ENCODE assay signal across 7 cellular contexts in genomic region chr3:13021141-13021933, GRCh38. TPM values are rescaled to one million over a fixed set of nuclear protein-coding genes. Genes with fewer than 3 reads are reported as not detected.
A peak's percentile ranks its signal among the peaks of the same experiment; 100 is the strongest.
DNase-seq lines count a peak whose midpoint lies in the region; ATAC-seq, FAIRE-seq and TF ChIP-seq lines count a peak whose summit lies in the region.

No MANE protein-coding gene starts in this region.

- peaks cover 5% of the 10 kb centered on the region for H3K36me3 Mint-ChIP-seq in stimulated activated effector memory CD8-positive, alpha-beta T cell treated with anti-CD3 and anti-CD28 coated beads, Interleukin-12 subunit alpha, Interleukin-12 subunit beta, amount 100 ng/mL, for 72 hours

- H2AFZ ChIP-seq in endothelial cell of umbilical vein (ENCODE audit: low read depth, low read length), result no peak overlapping the region

- H3K4me3 Mint-ChIP-seq in stimulated activated effector memory CD8-positive, alpha-beta T cell treated with anti-CD3 and anti-CD28 coated beads, Interleukin-12 subunit alpha, Interleukin-12 subunit beta, amount 100 ng/mL, for 72 hours, result peak overlapping the region; percentile 50

- H3K36me3 ChIP-seq in endothelial cell of umbilical vein (ENCODE audit: control insufficient read depth in 2 of 2, extremely low read depth in 1 of 2, insufficient read depth in 2 of 2, low read length in 2 of 2), result no peaks in the 10 kb centered on the region

- POLR2A ChIA-PET in endothelial cell of umbilical vein (lab: Charles Lee), result no interaction called here

- no peak for TF ChIP-seq POLR2A in endothelial cell of umbilical vein (IDR thresholded peaks at IDR 0.05; ENCODE audit: low read depth, low read length)

- no peak overlapping the region for H3K27ac ChIP-seq in endothelial cell of umbilical vein (ENCODE audit: insufficient read depth, low read depth, low read length)

- dilution Hi-C loops in endothelial cell of umbilical vein (cut with MboI; ENCODE audit: extremely low pct_ligation_motif_present, low sequenced_read_pairs), result no loop called here

- H3K27ac Mint-ChIP-seq in stimulated activated effector memory CD8-positive, alpha-beta T cell treated with anti-CD3 and anti-CD28 coated beads, Interleukin-12 subunit alpha, Interleukin-12 subunit beta, amount 100 ng/mL, for 72 hours, result peak overlapping the region; percentile 29

- peaks cover 42% of the 10 kb centered on the region for H3K4me1 Mint-ChIP-seq in stimulated activated effector memory CD8-positive, alpha-beta T cell treated with anti-CD3 and anti-CD28 coated beads, Interleukin-12 subunit alpha, Interleukin-12 subunit beta, amount 100 ng/mL, for 72 hours

- H3K27me3 ChIP-seq in endothelial cell of umbilical vein (ENCODE audit: control insufficient read depth in 2 of 2, insufficient read depth in 2 of 2, low read length in 2 of 2), result peaks cover 0 to 1% of the 10 kb centered on the region in 2 experiments

- BruUV-seq in endothelial cell of umbilical vein (replicated peaks; lab: Mats Ljungman, UMichigan), result no TSS peak

- H3K9me3 ChIP-seq in endothelial cell of umbilical vein (replicated peaks; ENCODE audit: control insufficient read depth, insufficient read depth, low read length), result no peaks in the 10 kb centered on the region

- no peak overlapping the region for H3K9ac ChIP-seq in endothelial cell of umbilical vein (replicated peaks; ENCODE audit: extremely low read depth, insufficient read depth, low read length)

- ATAC-seq in GM19043 (IDR thresholded peaks at IDR 0.05; ENCODE audit: low read depth, unreplicated experiment), result peak; percentile 31
- ATAC-seq in stimulated activated effector memory CD8-positive, alpha-beta T cell treated with anti-CD3 and anti-CD28 coated beads, Interleukin-12 subunit alpha, Interleukin-12 subunit beta, amount 100 ng/mL, for 72 hours, result no peak

- H3K4me1 ChIP-seq in endothelial cell of umbilical vein (ENCODE audit: control insufficient read depth, extremely low read depth, insufficient read depth, low read length), result no peaks in the 10 kb centered on the region

- H3K9me1 ChIP-seq in endothelial cell of umbilical vein (replicated peaks; ENCODE audit: control insufficient read depth, extremely low read depth, insufficient read depth, low read length), result no peaks in the 10 kb centered on the region

- H3K79me2 ChIP-seq in endothelial cell of umbilical vein (ENCODE audit: control insufficient read depth, insufficient read depth, low read length), result no peaks in the 10 kb centered on the region

- H4K20me1 ChIP-seq in endothelial cell of umbilical vein (replicated peaks; ENCODE audit: control insufficient read depth, extremely low read depth, insufficient read depth, low read length), result no peaks in the 10 kb centered on the region

- DNase-seq in NCI-H446 treated with DMSO at 0.1 percent for 48 hours (lab: John Stamatoyannopoulos, UW), result peak; percentile 18
- DNase-seq in endothelial cell of umbilical vein (ENCODE audit: low read depth, low spot score), result peak; percentile 2
- DNase-seq in stimulated activated effector memory CD8-positive, alpha-beta T cell treated with anti-CD3 and anti-CD28 coated beads, Interleukin-12 subunit alpha, Interleukin-12 subunit beta, amount 100 ng/mL, for 72 hours (ENCODE audit: low spot score in 2 of 2), result no peak
- no peak for DNase-seq in NCI-H226
- DNase-seq in KG1 (lab: John Stamatoyannopoulos, UW), result no peak
- no peak for DNase-seq in iPS-NIHi11 (ENCODE audit: low spot score)

- no peak for FAIRE-seq in endothelial cell of umbilical vein (lab: Jason Lieb, UNC)

- no peak overlapping the region for H3K4me3 ChIP-seq in endothelial cell of umbilical vein (replicated peaks in 1 of 3; ENCODE audit: insufficient read depth in 1 of 3, low read depth in 1 of 3, low read length in 3 of 3)

- CTCF ChIA-PET in endothelial cell of umbilical vein (lab: Charles Lee), result no interaction called here

- H3K4me2 ChIP-seq in endothelial cell of umbilical vein (ENCODE audit: insufficient read depth, low read length), result no peak overlapping the region

- no peak for TF ChIP-seq CTCF in endothelial cell of umbilical vein (IDR thresholded peaks at IDR 0.05; ENCODE audit: extremely low read depth in 1 of 2, insufficient read depth in 1 of 2, low read depth in 1 of 2, low read length in 2 of 2)

- intact Hi-C loops in endothelial cell of umbilical vein (cut with micrococcal nuclease), result no loop called here

- no peaks in the 10 kb centered on the region for H3K9me3 Mint-ChIP-seq in stimulated activated effector memory CD8-positive, alpha-beta T cell treated with anti-CD3 and anti-CD28 coated beads, Interleukin-12 subunit alpha, Interleukin-12 subunit beta, amount 100 ng/mL, for 72 hours

TF ChIP-seq in endothelial cell of umbilical vein, 7 proteins besides CTCF, POLR2A, EP300 and RAD21:
- no peak for TF ChIP-seq GATA2 (IDR thresholded peaks at IDR 0.05; ENCODE audit: insufficient read depth, insufficient read length, low read depth, low read length)
- no peak for TF ChIP-seq MYC (IDR thresholded peaks at IDR 0.05; ENCODE audit: low read depth, low read length)
- TF ChIP-seq POLR2AphosphoS5 (IDR thresholded peaks at IDR 0.05; ENCODE audit: insufficient read depth, low read depth, low read length), result no peak
- TF ChIP-seq FOS (IDR thresholded peaks at IDR 0.05; ENCODE audit: borderline replicate concordance, insufficient read depth, low read length), result no peak
- TF ChIP-seq JUN (IDR thresholded peaks at IDR 0.05; ENCODE audit: borderline replicate concordance, insufficient read depth, insufficient read length, low read depth), result no peak
- no peak for TF ChIP-seq MAX (IDR thresholded peaks at IDR 0.05; ENCODE audit: insufficient read depth, insufficient read length)
- no peak for TF ChIP-seq EZH2 (IDR thresholded peaks at IDR 0.05; ENCODE audit: borderline replicate concordance, low read depth, low read length, severe bottlenecking)

RNA-seq across cellular contexts. Expression of gene IQSEC1, which starts 51.9 kb away (rescaled TPM):
- 15.5 and 18.0 TPM in 2 replicates for total RNA-seq in endothelial cell of umbilical vein
- polyA plus RNA-seq in endothelial cell of umbilical vein, result 5.2 and 5.3 TPM in 2 replicates
- 5.0 and 5.1 TPM in 2 replicates for polyA plus RNA-seq in endothelial cell of umbilical vein (2011; cell fraction: cytosol; rRNA removed)
- 16.4 and 18.0 TPM in 2 replicates for polyA plus RNA-seq in endothelial cell of umbilical vein (2011; cell fraction: nucleus; rRNA removed)
- polyA plus RNA-seq in endothelial cell of umbilical vein (2012), result 9.5 and 10.9 TPM in 2 replicates
- polyA minus RNA-seq in endothelial cell of umbilical vein, result 7.7 and 8.5 TPM in 2 replicates
- polyA minus RNA-seq in endothelial cell of umbilical vein (2011; cell fraction: cytosol; rRNA and poly(A)+ RNA removed), result 5.1 TPM
- polyA minus RNA-seq in endothelial cell of umbilical vein (2011; cell fraction: nucleus; rRNA and poly(A)+ RNA removed), result 10.6 and 17.4 TPM in 2 replicates

Comparison
In these comparisons a context has a peak if more than half of its experiments do, and no peak if none do; other contexts are left out.
1. DNase-seq: peak in NCI-H446 treated with DMSO at 0.1 percent for 48 hours (single experiment) and endothelial cell of umbilical vein (single experiment); none in stimulated activated effector memory CD8-positive, alpha-beta T cell treated with anti-CD3 and anti-CD28 coated beads, Interleukin-12 subunit alpha, Interleukin-12 subunit beta, amount 100 ng/mL, for 72 hours (0 of 2), NCI-H226 (single experiment), KG1 (single experiment) and iPS-NIHi11 (single experiment).